In the genomic region with DNA sequence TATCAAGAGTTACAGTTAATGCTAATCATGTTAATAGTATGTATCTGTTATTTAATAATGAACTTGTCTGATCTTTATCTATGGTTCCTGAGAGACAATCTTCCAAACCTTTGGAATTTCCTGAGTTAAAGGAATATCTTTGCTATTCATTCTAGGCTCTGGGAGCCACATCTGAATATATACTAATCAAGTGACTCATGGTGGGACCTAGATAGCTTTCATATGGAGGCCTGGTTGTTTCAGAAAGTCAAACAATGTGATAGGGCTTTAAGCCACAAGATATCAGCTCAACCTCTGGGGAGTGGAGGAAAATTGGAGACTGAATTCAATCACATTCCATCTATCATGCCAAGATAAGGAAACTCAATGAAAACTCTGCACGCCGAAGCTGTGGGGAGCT, we compare ENCODE assay signal across 18 cellular contexts.
"Had no signal": no experiment of that assay in that cellular context is flagged by ENCODE, and none has a peak within 500 bp of the region (broad histone marks: within the 10 kb centered on the region; RNA-seq: fewer than 3 reads in every experiment).

No MANE protein-coding gene starts in this region.

- H3K4me1 ChIP-seq: breast epithelium, gastrocnemius medialis, prostate gland, spleen, upper lobe of right lung had no signal

- H3K36me3 ChIP-seq: breast epithelium, gastrocnemius medialis, ovary, prostate gland, spleen, upper lobe of right lung had no signal

- H3K27ac ChIP-seq: breast epithelium, dorsolateral prefrontal cortex, gastrocnemius medialis, ovary, prostate gland, spleen, upper lobe of right lung, VCaP had no signal

- H3K27me3 ChIP-seq: breast epithelium, dorsolateral prefrontal cortex, gastrocnemius medialis, ovary, spleen, upper lobe of right lung had no signal

- H3K9me3 ChIP-seq: breast epithelium, gastrocnemius medialis, ovary, prostate gland, upper lobe of right lung had no signal

- H3K4me3 ChIP-seq: breast epithelium, dorsolateral prefrontal cortex, gastrocnemius medialis, ovary, prostate gland, spleen, upper lobe of right lung had no signal

- DNase-seq: activated CD4-positive, alpha-beta T cell treated with anti-CD3 and anti-CD28 coated beads, Interleukin-2, amount 10 ng/mL, durations not matched to agents 24 days and 14 days; activated CD8-positive, alpha-beta T cell treated with anti-CD3 and anti-CD28 coated beads, Interleukin-2, amount 10 ng/mL, durations not matched to agents 7 days and 5 days; aorta; dorsolateral prefrontal cortex; gastrocnemius medialis; head of caudate nucleus; hypothalamus; left ventricle myocardium superior; mammary epithelial cell; ovary; spleen; stimulated activated CD4-positive, alpha-beta T cell treated with anti-CD3 and anti-CD28 coated beads, Interleukin-4, amount 100 ng/mL, for 1 hour; stimulated activated naive CD4-positive, alpha-beta T cell; T-helper 2 cell; upper lobe of right lung had no signal
